Comparison of ENCODE assay signal across 8 cellular contexts in genomic region chr17:42459983-42460300, GRCh38. TPM values are rescaled to one million over a fixed set of nuclear protein-coding genes. Genes with fewer than 3 reads are reported as not detected.
A peak's percentile ranks its signal among the peaks of the same experiment; 100 is the strongest.
DNase-seq lines count a peak whose midpoint lies in the region; ATAC-seq lines count a peak whose summit lies in the region.

No MANE protein-coding gene starts in this region.

- H3K27me3 Mint-ChIP-seq in immature natural killer cell (ENCODE audit: low read depth in 3 of 3), result peaks cover 20 to 48% (median 30%) of the 10 kb centered on the region in 3 donors
- H3K27me3 Mint-ChIP-seq in stimulated activated memory B cell treated with anti-CD40 and anti-IgM and Interleukin-4, amounts not matched to agents 10 μg/mL and 1 μg/mL and 100 μg/mL, for 72 hours, result no peaks in the 10 kb centered on the region

- DNase-seq in SIG-M5 treated with dmso at 0.1 percent for 504 hours (lab: John Stamatoyannopoulos, UW; ENCODE audit: unreplicated experiment), result peak; percentile 28
- no peak for DNase-seq in SIG-M5 (lab: John Stamatoyannopoulos, UW)
- peak; percentile 21 for DNase-seq in NCI-H524 treated with DMSO at 0.1 percent for 48 hours (lab: John Stamatoyannopoulos, UW)
- DNase-seq in astrocyte of the hippocampus (ENCODE audit: low read depth, low spot score), result peak; percentile 73
- DNase-seq in immature natural killer cell, result peak in 2 of 3 donors; percentile 29 to 35
- no peak for DNase-seq in NCI-H2227 (lab: John Stamatoyannopoulos, UW; ENCODE audit: unreplicated experiment)

- no peaks in the 10 kb centered on the region for H3K36me3 Mint-ChIP-seq in immature natural killer cell
- peaks cover 9% of the 10 kb centered on the region for H3K36me3 Mint-ChIP-seq in stimulated activated memory B cell treated with anti-CD40 and anti-IgM and Interleukin-4, amounts not matched to agents 10 μg/mL and 1 μg/mL and 100 μg/mL, for 72 hours

- ATAC-seq in stimulated activated memory B cell treated with anti-CD40 and anti-IgM and Interleukin-4, amounts not matched to agents 10 μg/mL and 1 μg/mL and 100 μg/mL, for 72 hours, result no peak
- ATAC-seq in HG03045 (IDR thresholded peaks at IDR 0.05; ENCODE audit: unreplicated experiment), result no peak

- H3K4me3 Mint-ChIP-seq in immature natural killer cell, result peak overlapping the region in 4 of 5 donors; percentile 5 to 86 (median 36)
- peak overlapping the region; percentile 95 for H3K4me3 Mint-ChIP-seq in stimulated activated memory B cell treated with anti-CD40 and anti-IgM and Interleukin-4, amounts not matched to agents 10 μg/mL and 1 μg/mL and 100 μg/mL, for 72 hours

- H3K4me1 Mint-ChIP-seq in immature natural killer cell, result peaks cover 40 to 41% of the 10 kb centered on the region in 2 donors
- H3K4me1 Mint-ChIP-seq in stimulated activated memory B cell treated with anti-CD40 and anti-IgM and Interleukin-4, amounts not matched to agents 10 μg/mL and 1 μg/mL and 100 μg/mL, for 72 hours, result peaks cover 54% of the 10 kb centered on the region

- H3K9me3 Mint-ChIP-seq in immature natural killer cell, result peaks cover 0 to 4% (median 0%) of the 10 kb centered on the region in 6 donors
- peaks cover 3% of the 10 kb centered on the region for H3K9me3 Mint-ChIP-seq in stimulated activated memory B cell treated with anti-CD40 and anti-IgM and Interleukin-4, amounts not matched to agents 10 μg/mL and 1 μg/mL and 100 μg/mL, for 72 hours

- H3K27ac Mint-ChIP-seq in immature natural killer cell, result no peak overlapping the region
- peak overlapping the region; percentile 90 for H3K27ac Mint-ChIP-seq in stimulated activated memory B cell treated with anti-CD40 and anti-IgM and Interleukin-4, amounts not matched to agents 10 μg/mL and 1 μg/mL and 100 μg/mL, for 72 hours

RNA-seq across cellular contexts. Expression of gene ATP6V0A1, which starts 1.3 kb away (rescaled TPM):
- polyA plus RNA-seq in immature natural killer cell, result 1 to 10 TPM in 2 of 3 donors, under 1 TPM in 1; 0.76 to 4.2 (median 1.4) TPM

RNA-seq across cellular contexts. Expression of gene CAVIN1, which starts 36.9 kb away (rescaled TPM):
- not detected for polyA plus RNA-seq in immature natural killer cell

Comparison
In these comparisons a context has a peak if more than half of its experiments do, and no peak if none do; other contexts are left out.
1. DNase-seq: peak in SIG-M5 treated with dmso at 0.1 percent for 504 hours (single experiment), NCI-H524 treated with DMSO at 0.1 percent for 48 hours (single experiment), astrocyte of the hippocampus (single experiment) and immature natural killer cell (2 of 3); none in SIG-M5 (single experiment) and NCI-H2227 (single experiment).